ENCODE assay signal across 8 cellular contexts in genomic region chr19:3555653-3556422, GRCh38. TPM values are rescaled to one million over a fixed set of nuclear protein-coding genes. Genes with fewer than 3 reads are reported as not detected.
DNase-seq lines count a peak whose midpoint lies in the region; ATAC-seq, FAIRE-seq and TF ChIP-seq lines count a peak whose summit lies in the region.

No MANE protein-coding gene starts in this region.

- peaks cover 11% of the 10 kb centered on the region for H3K23me2 ChIP-seq in H1 (ENCODE audit: low read depth, low read length)

- H3K4me2 ChIP-seq in H1 (ENCODE audit: insufficient read depth in 1 of 2, low read depth in 2 of 2, low read length in 2 of 2): peak overlapping the region; percentile 63 to 84; a peak in 2 of 4 replicates
- peak overlapping the region; percentile 95 for H3K4me2 ChIP-seq in osteoblast (ENCODE audit: insufficient read depth, low read length)

- CTCF ChIA-PET in CD4-positive, alpha-beta T cell (lab: Charles Lee): interaction anchor here (1.0 to 3.4 kb wide), 2 partner anchors 8 to 11 kb away, joined by 3 to 33 read pairs; no protein-coding TSS in a partner anchor
- CTCF ChIA-PET in H1 (lab: Charles Lee; ENCODE audit: partially characterized antibody): interaction anchor here (0.6 to 8.5 kb wide), 10 partner anchors 9 to 251 kb away, joined by 3 to 66 read pairs (median 4); no protein-coding TSS in a partner anchor

- peak overlapping the region; percentile 57; the same call in 1 of the 2 replicates for H4K8ac ChIP-seq in H1 (ENCODE audit: extremely low read depth, insufficient read depth, low read length)

- no peak overlapping the region for H2AK5ac ChIP-seq in H1 (ENCODE audit: low read depth, low read length)

- peak overlapping the region; percentile 93 for H3K27ac Mint-ChIP-seq in CD4-positive, alpha-beta T cell

- H3K9ac ChIP-seq in NT2/D1 (ENCODE audit: insufficient read length, low read depth): peak overlapping the region; percentile 99
- H3K9ac ChIP-seq in H1 (replicated peaks in 1 of 4; ENCODE audit: extremely low read depth in 1 of 4, low read depth in 3 of 4, low read length in 3 of 4): no peak overlapping the region

- DNase-seq in CD4-positive, alpha-beta T cell: no peak
- DNase-seq in NT2/D1 (ENCODE audit: low read depth, low spot score) (no peak), H1 (ENCODE audit: low read depth in 1 of 2, low spot score in 2 of 2) (no peak), osteoblast (ENCODE audit: insufficient read length, low spot score, missing footprints) (peak; percentile 87), GM19240 (ENCODE audit: insufficient read length, low spot score) (no peak), D721Med (ENCODE audit: insufficient read length, low spot score) (no peak)
- DNase-seq in activated effector memory CD4-positive, alpha-beta T cell treated with Interleukin-2 at 50 U/mL for 16 hours: no peak

- no peak overlapping the region for H2BK20ac ChIP-seq in H1 (ENCODE audit: low read length)

- ATAC-seq in CD4-positive, alpha-beta T cell (ENCODE audit: poor library complexity): no peak
- ATAC-seq in HG03432 (IDR thresholded peaks at IDR 0.05; ENCODE audit: unreplicated experiment): no peak

- peaks cover 7% of the 10 kb centered on the region for H3K79me1 ChIP-seq in H1 (ENCODE audit: low read depth, low read length)

- no peaks in the 10 kb centered on the region for H3K27me3 ChIP-seq in CD4-positive, alpha-beta T cell (ENCODE audit: control insufficient read depth, insufficient read depth, low read length)
- H3K27me3 ChIP-seq in NT2/D1 (ENCODE audit: insufficient read depth, insufficient read length) (no peaks in the 10 kb centered on the region), H1 (replicated peaks in 1 of 4; ENCODE audit: control insufficient read depth in 3 of 4, extremely low read depth in 1 of 4, insufficient read depth in 3 of 4, low read length in 3 of 4) (peaks cover 0 to 15% (median 7%) of the 10 kb centered on the region in 4 experiments; a peak in 4 of 7 replicates), osteoblast (ENCODE audit: insufficient read depth, low read length) (no peaks in the 10 kb centered on the region)

- H3K27ac ChIP-seq in CD4-positive, alpha-beta T cell (ENCODE audit: low read depth, low read length): peak overlapping the region; percentile 82
- H3K27ac ChIP-seq in H1 (ENCODE audit: low read depth, low read length) (no peak overlapping the region), osteoblast (ENCODE audit: low read depth, low read length) (peak overlapping the region; percentile 57)

- WGBS in H1 (ENCODE audit: extremely low coverage in 1 of 2, insufficient coverage in 1 of 2, insufficient read length in 1 of 2, insufficient replicate concordance in 2 of 2, low coverage in 1 of 2, low lambda C conversion rate in 2 of 2, missing lambda C conversion rate in 1 of 2), 2 experiments: 93% methylated on average over 13 of the region's 15 CpGs; no CpG with 5 or more reads in 1 of the 2 experiments

- no peaks in the 10 kb centered on the region for H3K9me3 Mint-ChIP-seq in CD4-positive, alpha-beta T cell

- no peak for TF ChIP-seq RAD21 in H1 (IDR thresholded peaks at IDR 0.05 in 1 of 2, conservative IDR thresholded peaks at IDR 0.05 in 1 of 2; ENCODE audit: low read depth in 2 of 2, low read length in 2 of 2)

- no peak overlapping the region for H3K14ac ChIP-seq in H1 (ENCODE audit: insufficient read length)

- H3K56ac ChIP-seq in H1 (replicated peaks; ENCODE audit: insufficient read length, low read depth, low read length): no peak overlapping the region

- no peak for FAIRE-seq in H1 (lab: Jason Lieb, UNC)
- no peak for FAIRE-seq in D721Med (lab: Jason Lieb, UNC)

- H4K91ac ChIP-seq in H1 (replicated peaks; ENCODE audit: insufficient read length, low read length): no peak overlapping the region

- TF ChIP-seq POLR2A in H1 (IDR thresholded peaks at IDR 0.05; ENCODE audit: control extremely low read depth in 1 of 2, low read depth in 2 of 2, low read length in 2 of 2): no peak

- H3K4me1 Mint-ChIP-seq in CD4-positive, alpha-beta T cell (ENCODE audit: low read depth): peaks cover 40% of the 10 kb centered on the region

- POLR2A ChIA-PET in CD4-positive, alpha-beta T cell (lab: Charles Lee): interaction anchor here (0.5 to 2.4 kb wide), 9 partner anchors 10 to 575 kb away, joined by 3 to 21 read pairs (median 5); partner anchors contain the start of genes APBA3, GIPC3 and MRPL54
- POLR2A ChIA-PET in H1 (lab: Charles Lee; ENCODE audit: partially characterized antibody): interaction anchor here (0.7 to 2.3 kb wide), 8 partner anchors 9 to 51 kb away, joined by 3 to 12 read pairs (median 4); partner anchors contain the start of genes HMG20B, TBXA2R and TEKTIP1

- H2BK5ac ChIP-seq in H1 (ENCODE audit: low read depth, low read length): no peak overlapping the region

- H3K23ac ChIP-seq in H1 (ENCODE audit: insufficient read length): no peak overlapping the region

- peaks cover 33% of the 10 kb centered on the region for H3K36me3 ChIP-seq in NT2/D1 (ENCODE audit: insufficient read depth, insufficient read length, low read length)
- no peaks in the 10 kb centered on the region for H3K36me3 ChIP-seq in H1 (ENCODE audit: control insufficient read depth in 2 of 4, insufficient read depth in 4 of 4, low read length in 3 of 4)
- no peaks in the 10 kb centered on the region for H3K36me3 ChIP-seq in osteoblast (ENCODE audit: insufficient read depth, low read length)

- H3K36me3 Mint-ChIP-seq in CD4-positive, alpha-beta T cell (ENCODE audit: low read depth): peaks cover 19% of the 10 kb centered on the region

- H3K4me3 Mint-ChIP-seq in CD4-positive, alpha-beta T cell: peak overlapping the region; percentile 93

- no peak overlapping the region for H3K18ac ChIP-seq in H1 (ENCODE audit: extremely low read depth, low read length)

- no peak for TF ChIP-seq CTCF in CD4-positive, alpha-beta T cell (IDR thresholded peaks at IDR 0.05)
- TF ChIP-seq CTCF in H1 (IDR thresholded peaks at IDR 0.05; ENCODE audit: control extremely low read depth in 1 of 3, insufficient read depth in 1 of 3, low read depth in 1 of 3, low read length in 3 of 3): no peak
- no peak for TF ChIP-seq CTCF in osteoblast (IDR thresholded peaks at IDR 0.05; ENCODE audit: extremely low read depth, low read depth, low read length)
- no peak for TF ChIP-seq CTCF in D721Med (IDR thresholded peaks at IDR 0.05; ENCODE audit: insufficient read depth, missing control alignments)

- H2BK120ac ChIP-seq in H1 (replicated peaks; ENCODE audit: low read depth, low read length): no peak overlapping the region

- no peak overlapping the region for H2BK15ac ChIP-seq in H1 (ENCODE audit: low read length)

- intact Hi-C loops in CD4-positive, alpha-beta T cell (cut with DNase I, micrococcal nuclease): loop anchor here in 1 of 2 experiments (2.0 kb wide), 1 partner anchor 71 kb away; the partner anchor contains the start of gene CACTIN

- H3K4me3 ChIP-seq in NT2/D1 (ENCODE audit: insufficient read length, low read depth) (peak overlapping the region; percentile 99), H1 (ENCODE audit: extremely low read depth in 1 of 4, insufficient read depth in 2 of 4, low read depth in 3 of 4, low read length in 4 of 4) (no peak overlapping the region; a peak in 1 of 8 replicates), osteoblast (ENCODE audit: insufficient read depth, low read length) (peak overlapping the region; percentile 95)

- H3K27me3 Mint-ChIP-seq in CD4-positive, alpha-beta T cell: no peaks in the 10 kb centered on the region

- H4K20me1 ChIP-seq in H1 (replicated peaks in 1 of 2; ENCODE audit: control insufficient read depth in 1 of 2, insufficient read depth in 2 of 2, low read length in 2 of 2) (peaks cover 10 to 21% of the 10 kb centered on the region in 2 experiments), osteoblast (ENCODE audit: insufficient read depth, low read length) (peaks cover 19% of the 10 kb centered on the region)

- no peak overlapping the region for H4K5ac ChIP-seq in H1 (ENCODE audit: insufficient read length, low read depth, low read length)

- H2BK12ac ChIP-seq in H1 (ENCODE audit: low read depth, low read length): no peak overlapping the region

- H3K4me1 ChIP-seq in NT2/D1 (ENCODE audit: insufficient read depth, insufficient read length) (peaks cover 24% of the 10 kb centered on the region), H1 (replicated peaks in 1 of 4; ENCODE audit: control insufficient read depth in 3 of 4, insufficient read depth in 4 of 4, low read length in 3 of 4) (peaks cover 0 to 8% (median 6%) of the 10 kb centered on the region in 4 experiments; a peak in 5 of 7 replicates), osteoblast (ENCODE audit: insufficient read depth, low read length) (peaks cover 12% of the 10 kb centered on the region)

- H2AFZ ChIP-seq in H1 (ENCODE audit: low read length): no peak overlapping the region
- H2AFZ ChIP-seq in osteoblast (ENCODE audit: low read length): no peak overlapping the region

- H3K79me2 ChIP-seq in H1 (ENCODE audit: control insufficient read depth in 1 of 2, insufficient read depth in 2 of 2, low read length in 2 of 2) (peaks cover 0 to 8% of the 10 kb centered on the region in 2 experiments; a peak in 1 of 4 replicates), osteoblast (ENCODE audit: insufficient read depth, low read length) (peaks cover 49% of the 10 kb centered on the region)

- H3K9me3 ChIP-seq in CD4-positive, alpha-beta T cell (ENCODE audit: control insufficient read depth, low read length): no peaks in the 10 kb centered on the region
- no peaks in the 10 kb centered on the region for H3K9me3 ChIP-seq in NT2/D1 (ENCODE audit: insufficient read depth, low read length)
- H3K9me3 ChIP-seq in H1 (ENCODE audit: insufficient read depth in 2 of 2, low read depth in 1 of 2, low read length in 1 of 2): no peaks in the 10 kb centered on the region
- no peaks in the 10 kb centered on the region for H3K9me3 ChIP-seq in osteoblast (ENCODE audit: low read depth, low read length)

- no peak overlapping the region for H3K4ac ChIP-seq in H1 (replicated peaks; ENCODE audit: insufficient read length, low read depth, low read length)

- no peak for TF ChIP-seq EP300 in H1 (IDR thresholded peaks at IDR 0.05; ENCODE audit: borderline replicate concordance in 1 of 2, low read depth in 2 of 2, low read length in 2 of 2)

RNA-seq across cellular contexts. Expression of gene MFSD12, which starts 1.5 kb away (rescaled TPM):
- total RNA-seq in CD4-positive, alpha-beta T cell: 10 to 100 TPM; 62.5 to 65.0 TPM
- total RNA-seq in H1 (2021; fragmentation: NEBNext Ultra II Directional; extraction: Animal tissue kit (Norgen Biotek cat#: 25700)): 59.6 and 62.5 TPM in 2 replicates
- 71.3 and 110 TPM in 2 replicates for polyA plus RNA-seq in H1 (2011; rRNA removed)
- polyA plus RNA-seq in H1 (2011; cell fraction: cytosol; rRNA removed): 71.6 TPM
- polyA plus RNA-seq in H1 (2011; cell fraction: nucleus; rRNA removed): 146 TPM
- 48.8 to 71.1 TPM (median 62.8 TPM) in 4 replicates for polyA plus RNA-seq in H1 (2012, experiment 1 of 2)
- polyA plus RNA-seq in H1 (2012, experiment 2 of 2): 48.1 TPM
- polyA plus RNA-seq in H1 (2013, experiment 1 of 2): 64.5 TPM
- polyA plus RNA-seq in H1 (2013, experiment 2 of 2): 71.3 TPM
- 30.6 and 31.0 TPM in 2 replicates for polyA minus RNA-seq in H1 (2011; rRNA and poly(A)+ RNA removed)
- 48.5 TPM for polyA minus RNA-seq in H1 (2011; cell fraction: cytosol; rRNA and poly(A)+ RNA removed)
- 41.9 TPM for polyA minus RNA-seq in H1 (2011; cell fraction: nucleus; rRNA and poly(A)+ RNA removed)
- total RNA-seq in osteoblast: 92.5 and 104 TPM in 2 replicates

RNA-seq across cellular contexts. Expression of gene TEKTIP1, which starts 16.9 kb away (rescaled TPM):
- 1 to 10 TPM; 5.7 to 6.0 TPM for total RNA-seq in CD4-positive, alpha-beta T cell
- total RNA-seq in H1 (2021; fragmentation: NEBNext Ultra II Directional; extraction: Animal tissue kit (Norgen Biotek cat#: 25700)): 1.0 and 1.1 TPM in 2 replicates
- polyA plus RNA-seq in H1 (2011; rRNA removed): 0.49 TPM in 1 of 2 replicates, not detected in the other
- polyA plus RNA-seq in H1 (2011; cell fraction: cytosol; rRNA removed): 0.34 TPM
- 6.0 TPM for polyA plus RNA-seq in H1 (2011; cell fraction: nucleus; rRNA removed)
- polyA plus RNA-seq in H1 (2012, experiment 1 of 2): 0.94 to 2.2 TPM (median 1.6 TPM) in 3 of 4 replicates, not detected in the other
- polyA plus RNA-seq in H1 (2012, experiment 2 of 2): 1.3 TPM
- polyA plus RNA-seq in H1 (2013, experiment 1 of 2): 0.45 TPM
- polyA plus RNA-seq in H1 (2013, experiment 2 of 2): 0.17 TPM
- polyA minus RNA-seq in H1 (2011; rRNA and poly(A)+ RNA removed): 0.32 TPM in 1 of 2 replicates, not detected in the other
- not detected for polyA minus RNA-seq in H1 (2011; cell fraction: cytosol; rRNA and poly(A)+ RNA removed)
- not detected for polyA minus RNA-seq in H1 (2011; cell fraction: nucleus; rRNA and poly(A)+ RNA removed)
- not detected in 2 replicates for total RNA-seq in osteoblast

RNA-seq across cellular contexts. Expression of gene HMG20B, which starts 16.9 kb away (rescaled TPM):
- total RNA-seq in CD4-positive, alpha-beta T cell: 10 to 100 TPM; 34.3 to 36.6 TPM
- total RNA-seq in H1 (2021; fragmentation: NEBNext Ultra II Directional; extraction: Animal tissue kit (Norgen Biotek cat#: 25700)): 74.2 and 76.1 TPM in 2 replicates
- 42.9 and 63.9 TPM in 2 replicates for polyA plus RNA-seq in H1 (2011; rRNA removed)
- polyA plus RNA-seq in H1 (2011; cell fraction: cytosol; rRNA removed): 62.4 TPM
- polyA plus RNA-seq in H1 (2011; cell fraction: nucleus; rRNA removed): 98.9 TPM
- 44.6 to 66.7 TPM (median 62.4 TPM) in 4 replicates for polyA plus RNA-seq in H1 (2012, experiment 1 of 2)
- polyA plus RNA-seq in H1 (2012, experiment 2 of 2): 60.0 TPM
- polyA plus RNA-seq in H1 (2013, experiment 1 of 2): 69.5 TPM
- 62.3 TPM for polyA plus RNA-seq in H1 (2013, experiment 2 of 2)
- polyA minus RNA-seq in H1 (2011; rRNA and poly(A)+ RNA removed): 5.2 and 6.5 TPM in 2 replicates
- 25.2 TPM for polyA minus RNA-seq in H1 (2011; cell fraction: cytosol; rRNA and poly(A)+ RNA removed)
- 26.3 TPM for polyA minus RNA-seq in H1 (2011; cell fraction: nucleus; rRNA and poly(A)+ RNA removed)
- total RNA-seq in osteoblast: 57.2 and 65.9 TPM in 2 replicates

RNA-seq across cellular contexts. Expression of gene GIPC3, which starts 29.4 kb away (rescaled TPM):
- total RNA-seq in CD4-positive, alpha-beta T cell: 1 to 10 TPM; 1.1 TPM
- total RNA-seq in H1 (2021; fragmentation: NEBNext Ultra II Directional; extraction: Animal tissue kit (Norgen Biotek cat#: 25700)): 0.96 and 1.2 TPM in 2 replicates
- 1.0 and 1.3 TPM in 2 replicates for polyA plus RNA-seq in H1 (2011; rRNA removed)
- polyA plus RNA-seq in H1 (2011; cell fraction: cytosol; rRNA removed): 0.70 TPM
- polyA plus RNA-seq in H1 (2011; cell fraction: nucleus; rRNA removed): 2.2 TPM
- 0.86 to 1.2 TPM (median 0.93 TPM) in 4 replicates for polyA plus RNA-seq in H1 (2012, experiment 1 of 2)
- polyA plus RNA-seq in H1 (2012, experiment 2 of 2): 0.75 TPM
- polyA plus RNA-seq in H1 (2013, experiment 1 of 2): 2.5 TPM
- polyA plus RNA-seq in H1 (2013, experiment 2 of 2): 2.3 TPM
- polyA minus RNA-seq in H1 (2011; rRNA and poly(A)+ RNA removed): 0.82 and 1.3 TPM in 2 replicates
- 1.0 TPM for polyA minus RNA-seq in H1 (2011; cell fraction: cytosol; rRNA and poly(A)+ RNA removed)
- 0.80 TPM for polyA minus RNA-seq in H1 (2011; cell fraction: nucleus; rRNA and poly(A)+ RNA removed)
- total RNA-seq in osteoblast: under 0.01 TPM in 1 of 2 replicates, not detected in the other

RNA-seq across cellular contexts. Expression of gene FZR1, which starts 49.7 kb away (rescaled TPM):
- 100 to 1,000 TPM; 109 to 116 TPM for total RNA-seq in CD4-positive, alpha-beta T cell
- total RNA-seq in H1 (2021; fragmentation: NEBNext Ultra II Directional; extraction: Animal tissue kit (Norgen Biotek cat#: 25700)): 35.5 and 36.9 TPM in 2 replicates
- 21.6 and 35.0 TPM in 2 replicates for polyA plus RNA-seq in H1 (2011; rRNA removed)
- 24.1 TPM for polyA plus RNA-seq in H1 (2011; cell fraction: cytosol; rRNA removed)
- polyA plus RNA-seq in H1 (2011; cell fraction: nucleus; rRNA removed): 109 TPM
- 26.5 to 36.4 TPM (median 30.8 TPM) in 4 replicates for polyA plus RNA-seq in H1 (2012, experiment 1 of 2)
- polyA plus RNA-seq in H1 (2012, experiment 2 of 2): 19.9 TPM
- polyA plus RNA-seq in H1 (2013, experiment 1 of 2): 21.4 TPM
- polyA plus RNA-seq in H1 (2013, experiment 2 of 2): 20.2 TPM
- 20.4 and 21.5 TPM in 2 replicates for polyA minus RNA-seq in H1 (2011; rRNA and poly(A)+ RNA removed)
- polyA minus RNA-seq in H1 (2011; cell fraction: cytosol; rRNA and poly(A)+ RNA removed): 32.5 TPM
- 35.9 TPM for polyA minus RNA-seq in H1 (2011; cell fraction: nucleus; rRNA and poly(A)+ RNA removed)
- 36.6 and 39.5 TPM in 2 replicates for total RNA-seq in osteoblast

Comparison
In these comparisons a context has a peak if more than half of its experiments do, and no peak if none do; other contexts are left out.
1. H3K4me3 ChIP-seq: peak in NT2/D1 (single experiment) and osteoblast (single experiment); none in H1 (0 of 4).